ENCODE assay signal across 18 cellular contexts in genomic region chr3:47251689-47252088, GRCh38.
"Had no signal": no experiment of that assay in that cellular context is flagged by ENCODE, and none has a peak within 500 bp of the region (broad histone marks: within the 10 kb centered on the region; RNA-seq: fewer than 3 reads in every experiment).

No MANE protein-coding gene starts in this region.

- H3K4me3 ChIP-seq: gastrocnemius medialis, mucosa of descending colon, ovary, thoracic aorta, upper lobe of left lung had no signal

- H3K27ac ChIP-seq: brain microvascular endothelial cell, ovary, thoracic aorta, upper lobe of left lung had no signal

- DNase-seq: activated CD4-positive, alpha-beta T cell treated with anti-CD3 and anti-CD28 coated beads, Interleukin-2, amount 50 U/mL, for 1 hour; activated effector memory CD4-positive, alpha-beta T cell treated with anti-CD3 and anti-CD28 coated beads, Interleukin-2, amount 50 U/mL, for 16 hours; activated naive CD4-positive, alpha-beta T cell treated with anti-CD3 and anti-CD28 coated beads, Interleukin-2, amount 50 U/mL, for 16 hours; activated T-cell treated with anti-CD3 and anti-CD28 coated beads, Interleukin-2, amount 50 U/mL, for 72 hours; aorta; brain microvascular endothelial cell; cortex of kidney; gastrocnemius medialis; head of caudate nucleus; kidney glomerular epithelial cell; left ventricle myocardium superior; naive thymus-derived CD4-positive, alpha-beta T cell; stimulated activated CD4-positive, alpha-beta T cell treated with anti-CD3 and anti-CD28 coated beads, Interleukin-4, amount 100 ng/mL, for 4 hours; upper lobe of left lung had no signal

- FAIRE-seq: endometrium had no signal

- H3K36me3 ChIP-seq: brain microvascular endothelial cell, gastrocnemius medialis, ovary, thoracic aorta, upper lobe of left lung had no signal

- H3K27me3 ChIP-seq: brain microvascular endothelial cell, gastrocnemius medialis, ovary, upper lobe of left lung had no signal

- H3K9me3 ChIP-seq: gastrocnemius medialis, mucosa of descending colon, ovary, thoracic aorta, upper lobe of left lung had no signal
